Comparison of ENCODE assay signal across 22 cellular contexts in the genomic region with DNA sequence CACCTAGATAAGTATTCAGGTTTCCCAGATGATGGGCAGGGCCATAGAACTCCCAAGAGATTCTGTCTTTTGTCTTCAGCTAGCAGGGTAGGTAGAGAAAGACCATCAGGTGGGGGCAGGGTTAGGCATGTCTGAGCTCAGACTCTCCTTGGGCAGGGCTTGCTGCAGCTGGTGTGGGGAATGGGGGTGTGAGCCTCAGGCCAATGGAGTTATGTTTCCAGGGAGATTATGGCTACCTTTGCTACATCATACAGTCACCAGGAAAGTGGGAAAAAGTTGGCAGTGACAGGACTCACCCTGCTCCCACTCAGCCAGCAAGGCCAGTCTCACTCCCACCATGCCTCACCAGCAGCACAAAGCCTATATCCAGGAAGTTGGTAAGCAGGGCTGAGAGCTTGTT.
"Had no signal": no experiment of that assay in that cellular context is flagged by ENCODE, and none has a peak within 500 bp of the region (broad histone marks: within the 10 kb centered on the region; RNA-seq: fewer than 3 reads in every experiment).

No MANE protein-coding gene starts in this region.

- DNase-seq: activated gamma-delta T cell treated with Interleukin-2 at 50 U/mL for 16 hours; activated T-cell treated with anti-CD3 and anti-CD28 coated beads, Interleukin-2, amount 50 U/mL, for 1 hour; brain microvascular endothelial cell; central memory CD4-positive, alpha-beta T cell; dorsolateral prefrontal cortex; effector memory CD8-positive, alpha-beta T cell; head of caudate nucleus; hypothalamus; left ventricle myocardium superior; pancreas; psoas muscle; spleen; stimulated activated CD4-positive, alpha-beta T cell treated with anti-CD3 and anti-CD28 coated beads, Interleukin-4, amount 100 ng/mL, for 1 hour; stimulated activated naive CD4-positive, alpha-beta T cell treated with Interleukin-2 at 50 U/mL for 16 hours had no signal

- H3K4me3 Mint-ChIP-seq: effector memory CD8-positive, alpha-beta T cell; natural killer cell treated with Interleukin-12 subunit alpha and Interleukin-12 subunit beta and Interleukin-15 and Interleukin-18, amount 100 ng/mL, for 72 hours; type B pancreatic cell had no signal

- H3K27me3 Mint-ChIP-seq: type B pancreatic cell had no signal

- H3K27me3 ChIP-seq: ascending aorta, brain microvascular endothelial cell, gastroesophageal sphincter, neutrophil, pancreas, right atrium auricular region, spleen had no signal

- ATAC-seq: activated naive CD4-positive, alpha-beta T cell treated with anti-CD3 and anti-CD28 coated beads, Interleukin-2, amount 50 U/mL, for 72 hours; effector memory CD8-positive, alpha-beta T cell; gastroesophageal sphincter; left ventricle myocardium superior; natural killer cell treated with Interleukin-12 subunit alpha and Interleukin-12 subunit beta and Interleukin-15 and Interleukin-18, amount 100 ng/mL, for 72 hours; pancreas; psoas muscle had no signal

- H3K4me3 ChIP-seq: ascending aorta, dorsolateral prefrontal cortex, gastroesophageal sphincter, pancreas, psoas muscle, right atrium auricular region, spleen, thoracic aorta had no signal

- H3K9me3 ChIP-seq: neutrophil, pancreas had no signal

- H3K36me3 Mint-ChIP-seq: type B pancreatic cell had no signal

- H3K36me3 ChIP-seq: ascending aorta, brain microvascular endothelial cell, gastroesophageal sphincter, neutrophil, pancreas, right atrium auricular region, spleen, thoracic aorta had no signal

- H3K4me1 ChIP-seq: ascending aorta, gastroesophageal sphincter, pancreas, psoas muscle, right atrium auricular region, spleen had no signal

- H3K27ac Mint-ChIP-seq: effector memory CD8-positive, alpha-beta T cell; natural killer cell treated with Interleukin-12 subunit alpha and Interleukin-12 subunit beta and Interleukin-15 and Interleukin-18, amount 100 ng/mL, for 72 hours; type B pancreatic cell had no signal

- H3K9me3 Mint-ChIP-seq: type B pancreatic cell had no signal

- H3K27ac ChIP-seq: ascending aorta, brain microvascular endothelial cell, dorsolateral prefrontal cortex, gastroesophageal sphincter, neutrophil, pancreas, psoas muscle, right atrium auricular region, spleen, thoracic aorta had no signal
